20 cellular contexts compared by ENCODE assay signal in genomic region chr20:43431120-43431519, GRCh38. TPM values are rescaled to one million over a fixed set of nuclear protein-coding genes. Genes with fewer than 3 reads are reported as not detected.
A peak's percentile ranks its signal among the peaks of the same experiment; 100 is the strongest.
DNase-seq lines count a peak whose midpoint lies in the region; ATAC-seq, FAIRE-seq and TF ChIP-seq lines count a peak whose summit lies in the region.
"Had no signal": no experiment of that assay in that cellular context is flagged by ENCODE, and none has a peak within 500 bp of the region (broad histone marks: within the 10 kb centered on the region; RNA-seq: fewer than 3 reads in every experiment).

No MANE protein-coding gene starts in this region.

- no peak for ATAC-seq in HepG2
- ATAC-seq in right lobe of liver = no peak
- no peak for ATAC-seq in right cardiac atrium
- no peak for ATAC-seq in HG02642 (IDR thresholded peaks at IDR 0.05; ENCODE audit: poor library complexity, unreplicated experiment)
- ATAC-seq: CD8-positive, alpha-beta T cell had no signal

- WGBS in HepG2 (ENCODE audit: low lambda C conversion rate) = 26% methylated on average over 7 of the region's 7 CpGs
- WGBS in right lobe of liver (ENCODE audit: insufficient coverage, low coverage, low lambda C conversion rate, missing lambda C conversion rate) = 61% methylated on average over 6 of the region's 7 CpGs
- 67% methylated on average over 7 of the region's 7 CpGs for WGBS in right cardiac atrium

- POLR2A ChIA-PET in HepG2 (lab: Yijun Ruan, JAX) = no interaction called here

- H4K20me1 ChIP-seq in HepG2 (ENCODE audit: insufficient read depth, low read length) = no peaks in the 10 kb centered on the region
- H4K20me1 ChIP-seq: BLaER1 treated with 17β-estradiol and CSF1 and Interleukin-3, amounts not matched to agents 10 nM and 100 nM had no signal

- H3K79me2 ChIP-seq in HepG2 (ENCODE audit: insufficient read depth, low read length) = no peaks in the 10 kb centered on the region

- no peak for TF ChIP-seq CTCF in HepG2 (CRISPR knock-in tag; IDR thresholded peaks at IDR 0.05)
- no peak for TF ChIP-seq CTCF in right lobe of liver (IDR thresholded peaks at IDR 0.05)
- no peak for TF ChIP-seq CTCF in WERI-Rb-1 (IDR thresholded peaks at IDR 0.05; ENCODE audit: low read depth, low read length)
- no peak for TF ChIP-seq CTCF in fibroblast of the aortic adventitia (IDR thresholded peaks at IDR 0.05; ENCODE audit: insufficient read depth, low read length)
- TF ChIP-seq CTCF in vagina (IDR thresholded peaks at IDR 0.05) = no peak

- TF ChIP-seq RAD21 in HepG2 (CRISPR knock-in tag; IDR thresholded peaks at IDR 0.05) = no peak

- no peak overlapping the region for H3K4me2 ChIP-seq in HepG2 (ENCODE audit: low read depth, low read length)
- H3K4me2 ChIP-seq: BLaER1 treated with 17β-estradiol and CSF1 and Interleukin-3, amounts not matched to agents 10 nM and 100 nM had no signal

- H3K36me3 ChIP-seq in HepG2 (replicated peaks in 1 of 2; ENCODE audit: control insufficient read depth in 1 of 2, insufficient read depth in 2 of 2, low read length in 2 of 2) = no peaks in the 10 kb centered on the region
- no peaks in the 10 kb centered on the region for H3K36me3 ChIP-seq in right lobe of liver
- no peaks in the 10 kb centered on the region for H3K36me3 ChIP-seq in WERI-Rb-1
- H3K36me3 ChIP-seq in vagina = no peaks in the 10 kb centered on the region
- H3K36me3 ChIP-seq: BLaER1 treated with 17β-estradiol and CSF1 and Interleukin-3, amounts not matched to agents 10 nM and 100 nM; SJSA1 had no signal

- H2AFZ ChIP-seq in HepG2 (ENCODE audit: low read length) = no peak overlapping the region

- no peak overlapping the region for H3K9ac ChIP-seq in HepG2 (ENCODE audit: insufficient read depth, low read depth, low read length)
- H3K9ac ChIP-seq: BLaER1 treated with 17β-estradiol and CSF1 and Interleukin-3, amounts not matched to agents 10 nM and 100 nM had no signal

- no peak for TF ChIP-seq EP300 in HepG2 (IDR thresholded peaks at IDR 0.05; ENCODE audit: low read depth in 2 of 2, low read length in 2 of 2)
- no peak for TF ChIP-seq EP300 in HepG2 (CRISPR knock-in tag; IDR thresholded peaks at IDR 0.05; ENCODE audit: borderline replicate concordance)

- BruUV-seq in HepG2 (replicated peaks; lab: Mats Ljungman, UMichigan) = no TSS peak

- no peak overlapping the region for H3K27ac ChIP-seq in HepG2 (ENCODE audit: extremely low read length, insufficient read depth, low read length)
- no peak overlapping the region for H3K27ac ChIP-seq in right lobe of liver
- H3K27ac ChIP-seq in WERI-Rb-1 = no peak overlapping the region
- H3K27ac ChIP-seq in right cardiac atrium (ENCODE audit: low read length) = no peak overlapping the region
- no peak overlapping the region for H3K27ac ChIP-seq in vagina
- H3K27ac ChIP-seq: BLaER1 treated with 17β-estradiol and CSF1 and Interleukin-3, amounts not matched to agents 10 nM and 100 nM; SJSA1 had no signal

- no peak for FAIRE-seq in HepG2 (lab: Jason Lieb, UNC)
- FAIRE-seq: A204.1 had no signal

- intact Hi-C loops in HepG2 (cut with micrococcal nuclease; ENCODE audit: unreplicated experiment) = no loop called here
- intact Hi-C loops in right lobe of liver (cut with DNase I) = no loop called here
- intact Hi-C loops in right cardiac atrium (cut with DNase I) = no loop called here
- intact Hi-C loops in vagina (cut with DNase I) = no loop called here

- H3K4me1 ChIP-seq in HepG2 (ENCODE audit: insufficient read depth, low read length) (no peaks in the 10 kb centered on the region), right lobe of liver (no peaks in the 10 kb centered on the region), right cardiac atrium (ENCODE audit: control insufficient read depth, insufficient read depth, low read length) (no peaks in the 10 kb centered on the region), vagina (no peaks in the 10 kb centered on the region)
- H3K4me1 ChIP-seq: BLaER1 treated with 17β-estradiol and CSF1 and Interleukin-3, amounts not matched to agents 10 nM and 100 nM; SJSA1 had no signal

- in situ Hi-C loops in HepG2 (cut with HindIII; ENCODE audit: extremely low pct_ligation_motif_present, low pct_unique_long_range_greater_than_20kb) = no loop called here

- DNase-seq in HepG2 (ENCODE audit: low spot score) = no peak
- no peak for DNase-seq in right lobe of liver
- DNase-seq in WERI-Rb-1 = peak; percentile 28
- peak; percentile 10 for DNase-seq in fibroblast of the aortic adventitia (ENCODE audit: low read depth)
- DNase-seq in right cardiac atrium = no peak
- no peak for DNase-seq in vagina (ENCODE audit: extremely low spot score in 2 of 2)
- DNase-seq in stimulated activated CD4-positive, alpha-beta T cell treated with anti-CD3 and anti-CD28 coated beads, Interleukin-4, amount 100 ng/mL, for 1 hour = no peak
- DNase-seq: Calu3; CD8-positive, alpha-beta T cell; GF-D8; HCEC 1CT; KBM-7; NCI-H1105 treated with DMSO at 0.1 percent for 48 hours; NCI-H1694 treated with DMSO at 0.1 percent for 48 hours; NCI-H2107; NCI-H226 had no signal

- H3K9me3 ChIP-seq in HepG2 (ENCODE audit: low read length) (no peaks in the 10 kb centered on the region), right lobe of liver (no peaks in the 10 kb centered on the region), WERI-Rb-1 (ENCODE audit: severe bottlenecking) (no peaks in the 10 kb centered on the region), right cardiac atrium (ENCODE audit: control insufficient read depth, low read length) (no peaks in the 10 kb centered on the region), vagina (no peaks in the 10 kb centered on the region)
- H3K9me3 ChIP-seq: BLaER1 treated with 17β-estradiol and CSF1 and Interleukin-3, amounts not matched to agents 10 nM and 100 nM had no signal

- H3K4me3 ChIP-seq in HepG2 (replicated peaks in 1 of 3; ENCODE audit: insufficient read depth in 1 of 3, low read depth in 2 of 3, low read length in 3 of 3) = no peak overlapping the region
- no peak overlapping the region for H3K4me3 ChIP-seq in right lobe of liver
- H3K4me3 ChIP-seq in WERI-Rb-1 (ENCODE audit: low read depth, low read length) = no peak overlapping the region
- no peak overlapping the region for H3K4me3 ChIP-seq in fibroblast of the aortic adventitia (ENCODE audit: low read depth, low read length)
- no peak overlapping the region for H3K4me3 ChIP-seq in right cardiac atrium (ENCODE audit: low read length)
- H3K4me3 ChIP-seq in vagina = no peak overlapping the region
- H3K4me3 ChIP-seq: BLaER1 treated with 17β-estradiol and CSF1 and Interleukin-3, amounts not matched to agents 10 nM and 100 nM; SJSA1 had no signal

- TF ChIP-seq POLR2A in HepG2 (IDR thresholded peaks at IDR 0.05; ENCODE audit: insufficient read depth in 1 of 2, low read depth in 2 of 2, low read length in 2 of 2) (no peak), right lobe of liver (IDR thresholded peaks at IDR 0.05) (no peak), vagina (IDR thresholded peaks at IDR 0.05) (no peak)

- CTCF ChIA-PET in HepG2 (lab: Yijun Ruan, JAX; ENCODE audit: low intra/inter-chr PET ratio, low total read pairs) = no interaction called here

- H3K27me3 ChIP-seq in HepG2 (ENCODE audit: control insufficient read depth in 1 of 2, insufficient read depth in 2 of 2, low read length in 2 of 2) = peaks cover 6 to 44% of the 10 kb centered on the region in 2 experiments; a peak in 4 of 5 replicates
- no peaks in the 10 kb centered on the region for H3K27me3 ChIP-seq in right lobe of liver
- H3K27me3 ChIP-seq in WERI-Rb-1 (ENCODE audit: insufficient read depth, low read depth, severe bottlenecking) = no peaks in the 10 kb centered on the region
- H3K27me3 ChIP-seq in right cardiac atrium (ENCODE audit: control insufficient read depth, insufficient read depth) = no peaks in the 10 kb centered on the region
- H3K27me3 ChIP-seq in vagina = no peaks in the 10 kb centered on the region
- H3K27me3 ChIP-seq: BLaER1 treated with 17β-estradiol and CSF1 and Interleukin-3, amounts not matched to agents 10 nM and 100 nM; SJSA1 had no signal

TF ChIP-seq in HepG2, 621 proteins besides CTCF, POLR2A, EP300 and RAD21 (continues in another document):
- 0 out of 2 replicates have a peak, but pooled peaks have one; percentile 17 for TF ChIP-seq FOXA1 (IDR thresholded peaks at IDR 0.05)
- TF ChIP-seq FOXA1 (CRISPR knock-in tag; IDR thresholded peaks at IDR 0.05) = no peak

RNA-seq across cellular contexts. Expression of gene SRSF6, which starts 26.6 kb away (rescaled TPM):
- total RNA-seq in HepG2 (2016; rRNA removed; fragmentation: Illumina TruSeq; extraction: Trizol) = 184 and 194 TPM in 2 replicates
- 15.0 and 16.0 TPM in 2 replicates for total RNA-seq in HepG2 (2016; cell fraction: cytosol; rRNA removed; fragmentation: Illumina TruSeq; extraction: Trizol; ENCODE audit: low read depth)
- total RNA-seq in HepG2 (2016; cell fraction: insoluble cytoplasmic fraction; rRNA removed; fragmentation: Illumina TruSeq; extraction: Trizol) = 174 and 198 TPM in 2 replicates
- total RNA-seq in HepG2 (2016; cell fraction: membrane; rRNA removed; fragmentation: Illumina TruSeq; extraction: Trizol) = 47.5 and 54.5 TPM in 2 replicates
- total RNA-seq in HepG2 (2016; cell fraction: nucleus; rRNA removed; fragmentation: Illumina TruSeq; extraction: Trizol) = 244 and 253 TPM in 2 replicates
- polyA plus RNA-seq in HepG2 (2011; rRNA removed) = 151 and 156 TPM in 2 replicates
- polyA plus RNA-seq in HepG2 (2011; cell fraction: cytosol; rRNA removed) = 62.2 and 93.1 TPM in 2 replicates
- polyA plus RNA-seq in HepG2 (2011; cell fraction: nucleus; rRNA removed) = 386 and 421 TPM in 2 replicates
- polyA plus RNA-seq in HepG2 (2012) = 116 and 122 TPM in 2 replicates
- polyA plus RNA-seq in HepG2 (2016; cell fraction: cytosol; fragmentation: Illumina TruSeq; extraction: Trizol; ENCODE audit: low read depth) = 13.9 and 17.6 TPM in 2 replicates
- polyA plus RNA-seq in HepG2 (2016; cell fraction: insoluble cytoplasmic fraction; fragmentation: Illumina TruSeq; extraction: Trizol; ENCODE audit: low read depth) = 195 and 211 TPM in 2 replicates
- 30.9 and 36.1 TPM in 2 replicates for polyA plus RNA-seq in HepG2 (2016; cell fraction: membrane; fragmentation: Illumina TruSeq; extraction: Trizol; ENCODE audit: low read depth)
- 597 and 599 TPM in 2 replicates for polyA plus RNA-seq in HepG2 (2016; cell fraction: nucleus; fragmentation: Illumina TruSeq; extraction: Trizol; ENCODE audit: insufficient read depth, low read depth)
- 66.2 and 97.9 TPM in 2 replicates for polyA minus RNA-seq in HepG2 (2011; rRNA and poly(A)+ RNA removed; ENCODE audit: low replicate concordance)
- polyA minus RNA-seq in HepG2 (2011; cell fraction: cytosol; rRNA and poly(A)+ RNA removed) = 39.1 and 45.4 TPM in 2 replicates
- polyA minus RNA-seq in HepG2 (2011; cell fraction: nucleus; rRNA and poly(A)+ RNA removed) = 358 and 382 TPM in 2 replicates
- total RNA-seq in right lobe of liver = 100 to 1,000 TPM in 1 of 6 experiments, 10 to 100 TPM in 5; 35.1 to 111 (median 76.8) TPM
- 70.8 and 72.0 TPM in 2 replicates for total RNA-seq in fibroblast of the aortic adventitia (ENCODE audit: low replicate concordance)
- total RNA-seq in right cardiac atrium = 10 to 100 TPM; 64.4 to 80.6 (median 73.5) TPM
- 50.8 TPM for polyA plus RNA-seq in right cardiac atrium
- total RNA-seq in vagina = 112 TPM

Comparison
In these comparisons a context has a peak if more than half of its experiments do, and no peak if none do; other contexts are left out.
1. DNase-seq: peak in WERI-Rb-1 (single experiment) and fibroblast of the aortic adventitia (single experiment); none in HepG2 (single experiment), right lobe of liver (0 of 3), right cardiac atrium (0 of 3), vagina (0 of 2) and stimulated activated CD4-positive, alpha-beta T cell treated with anti-CD3 and anti-CD28 coated beads, Interleukin-4, amount 100 ng/mL, for 1 hour (single experiment).